Comparison of ENCODE assay signal across 21 cellular contexts in genomic region chr2:230678018-230678417, GRCh38.
"Had no signal": no experiment of that assay in that cellular context is flagged by ENCODE, and none has a peak within 500 bp of the region (broad histone marks: within the 10 kb centered on the region; RNA-seq: fewer than 3 reads in every experiment).

No MANE protein-coding gene starts in this region.

- H3K27me3 Mint-ChIP-seq: activated B cell treated with CpG ODN at 0.5 μM for 24 hours; naive thymus-derived CD8-positive, alpha-beta T cell had no signal

- H3K4me1 Mint-ChIP-seq: activated B cell treated with CpG ODN at 0.5 μM for 24 hours had no signal

- H3K27me3 ChIP-seq: colonic mucosa, esophagus squamous epithelium, right atrium auricular region, tibial nerve, uterus had no signal

- H3K4me1 ChIP-seq: colonic mucosa, esophagus squamous epithelium, tibial nerve, uterus had no signal

- ATAC-seq: activated T-cell treated with anti-CD3 and anti-CD28 coated beads, Interleukin-2, amount 50 U/mL, for 72 hours; naive thymus-derived CD8-positive, alpha-beta T cell had no signal

- H3K36me3 Mint-ChIP-seq: naive thymus-derived CD8-positive, alpha-beta T cell had no signal

- H3K27ac Mint-ChIP-seq: activated B cell treated with CpG ODN at 0.5 μM for 24 hours; activated T-cell treated with anti-CD3 and anti-CD28 coated beads, Interleukin-2, amount 50 U/mL, for 72 hours had no signal

- DNase-seq: activated B cell treated with CpG ODN at 0.5 μM for 24 hours; activated CD8-positive, alpha-beta memory T cell treated with anti-CD3 and anti-CD28 coated beads, Interleukin-2, amount 50 U/mL, for 4 hours; activated naive CD4-positive, alpha-beta T cell treated with Interleukin-2 at 50 U/mL for 16 hours; activated T-cell treated with anti-CD3 and anti-CD28 coated beads, Interleukin-2, amount 50 U/mL, for 72 hours; amniotic stem cell; caudate nucleus; colonic mucosa; esophagus squamous epithelium; hypothalamus; left ventricle myocardium inferior; mesenchymal stem cell; naive thymus-derived CD8-positive, alpha-beta T cell; nucleus accumbens; stimulated activated CD4-positive, alpha-beta T cell treated with anti-CD3 and anti-CD28 coated beads, Interleukin-15, amount 100 ng/mL, for 24 hours; stimulated activated CD4-positive, alpha-beta T cell treated with anti-CD3 and anti-CD28 coated beads, Interleukin-4, amount 100 ng/mL, for 1 hour; stimulated activated naive CD4-positive, alpha-beta T cell treated with Interleukin-2 at 50 U/mL for 16 hours; substantia nigra; uterus had no signal

- H3K9me3 ChIP-seq: colonic mucosa, uterus had no signal

- H3K36me3 ChIP-seq: colonic mucosa, esophagus squamous epithelium, left ventricle myocardium inferior, right atrium auricular region, tibial nerve, uterus had no signal

- H3K27ac ChIP-seq: colonic mucosa, esophagus squamous epithelium, left ventricle myocardium inferior, right atrium auricular region, skin epidermis, tibial nerve, uterus had no signal

- H3K4me3 ChIP-seq: colonic mucosa, esophagus squamous epithelium, left ventricle myocardium inferior, right atrium auricular region, skin epidermis, tibial nerve, uterus had no signal

- H3K4me3 Mint-ChIP-seq: activated B cell treated with CpG ODN at 0.5 μM for 24 hours; activated T-cell treated with anti-CD3 and anti-CD28 coated beads, Interleukin-2, amount 50 U/mL, for 72 hours had no signal
